Comparison of ENCODE assay signal across 8 cellular contexts in genomic region chr10:27319752-27320561, GRCh38.
DNase-seq lines count a peak whose midpoint lies in the region; ATAC-seq and TF ChIP-seq lines count a peak whose summit lies in the region.

No MANE protein-coding gene starts in this region.

- peak overlapping the region; percentile 45; the same call in 1 of the 2 replicates for H3K9ac ChIP-seq in BLaER1

- H3K27me3 ChIP-seq in BLaER1: no peaks in the 10 kb centered on the region; the same call in 1 of the 2 replicates

- H3K36me3 ChIP-seq in BLaER1: no peaks in the 10 kb centered on the region

- H4K20me1 ChIP-seq in BLaER1: no peaks in the 10 kb centered on the region

- peak overlapping the region; percentile 57 for H3K4me3 ChIP-seq in BLaER1

- H3K9me3 Mint-ChIP-seq in activated T-helper 17 cell treated with anti-CD3 and anti-CD28 coated beads, Interleukin-2, amount 50 U/mL, for 72 hours: no peaks in the 10 kb centered on the region
- H3K9me3 Mint-ChIP-seq in osteocyte (ENCODE audit: unreplicated experiment): no peaks in the 10 kb centered on the region

- H3K27ac ChIP-seq in BLaER1: 0 out of 2 replicates have a peak overlapping the region, but pooled peaks have one; percentile 35

- ATAC-seq in GM19324 (IDR thresholded peaks at IDR 0.05; ENCODE audit: low FRiP score, unreplicated experiment) (peak; percentile 65), Right ventricle myocardium inferior (peak; percentile 92), HG03196 (IDR thresholded peaks at IDR 0.05; ENCODE audit: unreplicated experiment) (no peak)
- peak; percentile 85 for ATAC-seq in activated T-helper 17 cell treated with anti-CD3 and anti-CD28 coated beads, Interleukin-2, amount 50 U/mL, for 72 hours (replicated peaks)

- intact Hi-C loops in Right ventricle myocardium inferior (cut with DNase I): no loop called here

- peaks cover 5% of the 10 kb centered on the region; the same call in 1 of the 2 replicates for H3K9me3 ChIP-seq in BLaER1

- no peak for TF ChIP-seq CTCF in osteocyte (IDR thresholded peaks at IDR 0.05)

- H3K27me3 Mint-ChIP-seq in activated T-helper 17 cell treated with anti-CD3 and anti-CD28 coated beads, Interleukin-2, amount 50 U/mL, for 72 hours: peaks cover 15% of the 10 kb centered on the region
- H3K27me3 Mint-ChIP-seq in osteocyte (ENCODE audit: unreplicated experiment): peaks cover 9% of the 10 kb centered on the region

- H3K27ac Mint-ChIP-seq in activated T-helper 17 cell treated with anti-CD3 and anti-CD28 coated beads, Interleukin-2, amount 50 U/mL, for 72 hours: no peak overlapping the region
- no peak overlapping the region for H3K27ac Mint-ChIP-seq in osteocyte (ENCODE audit: unreplicated experiment)

- no peaks in the 10 kb centered on the region for H3K36me3 Mint-ChIP-seq in activated T-helper 17 cell treated with anti-CD3 and anti-CD28 coated beads, Interleukin-2, amount 50 U/mL, for 72 hours (ENCODE audit: low read depth)
- no peaks in the 10 kb centered on the region for H3K36me3 Mint-ChIP-seq in osteocyte (ENCODE audit: unreplicated experiment)

- DNase-seq in HuH-7.5 (ENCODE audit: low spot score) (peak; percentile 31), Right ventricle myocardium inferior (ENCODE audit: missing footprints) (peak; percentile 88), pulmonary artery endothelial cell (ENCODE audit: low read depth, low spot score) (peak; percentile 15), osteocyte (ENCODE audit: extremely low spot score, unreplicated experiment) (no peak)

- H3K4me3 Mint-ChIP-seq in activated T-helper 17 cell treated with anti-CD3 and anti-CD28 coated beads, Interleukin-2, amount 50 U/mL, for 72 hours: peak overlapping the region; percentile 44
- no peak overlapping the region for H3K4me3 Mint-ChIP-seq in osteocyte (ENCODE audit: unreplicated experiment)

- H3K4me2 ChIP-seq in BLaER1: peak overlapping the region; percentile 77

- H3K4me1 ChIP-seq in BLaER1: peaks cover 13% of the 10 kb centered on the region

- H3K4me1 Mint-ChIP-seq in activated T-helper 17 cell treated with anti-CD3 and anti-CD28 coated beads, Interleukin-2, amount 50 U/mL, for 72 hours: peaks cover 2% of the 10 kb centered on the region
- no peaks in the 10 kb centered on the region for H3K4me1 Mint-ChIP-seq in osteocyte (ENCODE audit: unreplicated experiment)
